24 cellular contexts compared by ENCODE assay signal in the genomic region with DNA sequence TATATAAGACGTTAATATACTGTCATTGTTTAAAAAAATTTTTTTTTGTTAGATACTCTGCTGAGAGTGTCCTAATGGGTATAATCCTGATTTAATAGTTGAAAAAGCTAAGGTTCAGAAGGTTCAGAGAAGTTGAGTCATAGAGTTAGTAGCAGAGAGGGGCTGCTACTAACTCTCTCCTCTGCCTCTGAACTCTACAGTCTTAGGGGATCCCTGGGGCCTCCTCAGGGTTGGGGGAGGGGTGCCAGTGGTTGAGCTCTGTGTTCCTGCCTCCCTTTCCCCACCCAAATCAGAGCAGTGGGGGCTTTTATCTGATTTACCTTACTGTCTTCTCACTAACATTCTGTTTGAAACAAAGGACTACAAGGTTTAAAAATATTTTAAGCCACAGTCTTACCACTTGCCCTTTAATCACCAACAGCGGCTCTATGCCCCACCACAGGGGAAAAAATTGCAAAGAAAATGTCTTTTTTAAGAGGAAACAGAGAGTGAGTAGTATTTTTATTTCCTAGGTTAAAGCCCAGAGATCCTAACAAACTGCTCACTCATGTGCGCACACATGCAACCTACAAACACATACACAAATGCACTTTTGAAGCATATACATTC.
A peak's percentile ranks its signal among the peaks of the same experiment; 100 is the strongest.
DNase-seq lines count a peak whose midpoint lies in the region; ATAC-seq, FAIRE-seq and TF ChIP-seq lines count a peak whose summit lies in the region.
"Had no signal": no experiment of that assay in that cellular context is flagged by ENCODE, and none has a peak within 500 bp of the region (broad histone marks: within the 10 kb centered on the region; RNA-seq: fewer than 3 reads in every experiment).

No MANE protein-coding gene starts in this region.

- H3K36me3 ChIP-seq in DND-41 (ENCODE audit: insufficient read depth, low read length) (no peaks in the 10 kb centered on the region), astrocyte (ENCODE audit: insufficient read depth, low read length) (no peaks in the 10 kb centered on the region)
- H3K36me3 ChIP-seq: HAP-1 had no signal

- POLR2A ChIA-PET in activated CD8-positive, alpha-beta T cell treated with anti-CD3 and anti-CD28 coated beads for 36 hours (lab: Charles Lee): no interaction called here
- POLR2A ChIA-PET in activated CD8-positive, alpha-beta T cell treated with anti-CD3 and anti-CD28 coated beads, Interleukin-2, amount 10 ng/mL, durations not matched to agents 7 days and 5 days (lab: Charles Lee): no interaction called here

- ATAC-seq in activated CD8-positive, alpha-beta T cell treated with anti-CD3 and anti-CD28 coated beads for 36 hours: peak; percentile 74
- no peak for ATAC-seq in activated CD8-positive, alpha-beta T cell treated with anti-CD3 and anti-CD28 coated beads, Interleukin-2, amount 10 ng/mL, durations not matched to agents 7 days and 5 days
- peak; percentile 64 for ATAC-seq in DND-41 (ENCODE audit: insufficient read depth, low read depth)
- ATAC-seq in stimulated activated naive CD8-positive, alpha-beta T cell treated with anti-CD3 and anti-CD28 coated beads, Interleukin-15, Interleukin-2, amounts not matched to agents 100 U/mL and 50 U/mL, for 24 hours: peak; percentile 81
- no peak for ATAC-seq in stimulated activated memory B cell treated with anti-CD40 and anti-IgM and Interleukin-4, amounts not matched to agents 10 μg/mL and 1 μg/mL and 100 μg/mL, for 72 hours
- ATAC-seq: CD8-positive, alpha-beta T cell had no signal

- CTCF ChIA-PET in activated CD8-positive, alpha-beta T cell treated with anti-CD3 and anti-CD28 coated beads for 36 hours (lab: Charles Lee): no interaction called here
- CTCF ChIA-PET in activated CD8-positive, alpha-beta T cell treated with anti-CD3 and anti-CD28 coated beads, Interleukin-2, amount 10 ng/mL, durations not matched to agents 7 days and 5 days (lab: Charles Lee): no interaction called here

- H3K4me2 ChIP-seq in DND-41 (ENCODE audit: insufficient read depth, low read length) (no peak overlapping the region), astrocyte (ENCODE audit: low read length) (no peak overlapping the region)

- no peaks in the 10 kb centered on the region for H3K79me2 ChIP-seq in DND-41 (ENCODE audit: insufficient read depth, low read length)
- H3K79me2 ChIP-seq in astrocyte (ENCODE audit: insufficient read depth, low read length): no peaks in the 10 kb centered on the region

- H3K27ac ChIP-seq in DND-41 (ENCODE audit: low read length): no peak overlapping the region
- H3K27ac ChIP-seq in astrocyte (ENCODE audit: low read depth, low read length): no peak overlapping the region
- H3K27ac ChIP-seq: 22Rv1 had no signal

- intact Hi-C loops in activated CD8-positive, alpha-beta T cell treated with anti-CD3 and anti-CD28 coated beads for 36 hours (cut with micrococcal nuclease): no loop called here

- FAIRE-seq in astrocyte (lab: Jason Lieb, UNC): peak; percentile 66
- FAIRE-seq: A204.1, GM12891, GM18507, H54 had no signal

- no peak overlapping the region for H2AFZ ChIP-seq in DND-41 (ENCODE audit: low read depth, low read length)
- no peak overlapping the region for H2AFZ ChIP-seq in astrocyte (ENCODE audit: low read depth, low read length)

- no peak for TF ChIP-seq CTCF in activated CD8-positive, alpha-beta T cell treated with anti-CD3 and anti-CD28 coated beads for 36 hours (IDR thresholded peaks at IDR 0.05)
- no peak for TF ChIP-seq CTCF in DND-41 (IDR thresholded peaks at IDR 0.05; ENCODE audit: borderline replicate concordance, extremely low read depth, low read length, poor library complexity, severe bottlenecking)
- TF ChIP-seq CTCF in astrocyte (IDR thresholded peaks at IDR 0.05; ENCODE audit: insufficient read depth, low read depth, low read length): no peak

- no peak overlapping the region for H3K27ac Mint-ChIP-seq in activated CD8-positive, alpha-beta T cell treated with anti-CD3 and anti-CD28 coated beads for 36 hours
- no peak overlapping the region for H3K27ac Mint-ChIP-seq in activated CD8-positive, alpha-beta T cell treated with anti-CD3 and anti-CD28 coated beads, Interleukin-2, amount 10 ng/mL, durations not matched to agents 7 days and 5 days
- H3K27ac Mint-ChIP-seq in astrocyte (ENCODE audit: unreplicated experiment): no peak overlapping the region
- H3K27ac Mint-ChIP-seq in stimulated activated memory B cell treated with anti-CD40 and anti-IgM and Interleukin-4, amounts not matched to agents 10 μg/mL and 1 μg/mL and 100 μg/mL, for 72 hours: no peak overlapping the region
- H3K27ac Mint-ChIP-seq: B cell; CD4-positive, CD25-positive, alpha-beta regulatory T cell; CD8-positive, alpha-beta T cell; HFFc6 had no signal

- no peaks in the 10 kb centered on the region for H3K27me3 Mint-ChIP-seq in activated CD8-positive, alpha-beta T cell treated with anti-CD3 and anti-CD28 coated beads for 36 hours
- H3K27me3 Mint-ChIP-seq in activated CD8-positive, alpha-beta T cell treated with anti-CD3 and anti-CD28 coated beads, Interleukin-2, amount 10 ng/mL, durations not matched to agents 7 days and 5 days (ENCODE audit: low read depth): no peaks in the 10 kb centered on the region
- H3K27me3 Mint-ChIP-seq in astrocyte (ENCODE audit: low read depth, unreplicated experiment): peaks cover 5% of the 10 kb centered on the region
- peaks cover 17% of the 10 kb centered on the region for H3K27me3 Mint-ChIP-seq in stimulated activated memory B cell treated with anti-CD40 and anti-IgM and Interleukin-4, amounts not matched to agents 10 μg/mL and 1 μg/mL and 100 μg/mL, for 72 hours
- H3K27me3 Mint-ChIP-seq: CD4-positive, CD25-positive, alpha-beta regulatory T cell had no signal

- H3K4me3 Mint-ChIP-seq in activated CD8-positive, alpha-beta T cell treated with anti-CD3 and anti-CD28 coated beads for 36 hours: no peak overlapping the region
- H3K4me3 Mint-ChIP-seq in activated CD8-positive, alpha-beta T cell treated with anti-CD3 and anti-CD28 coated beads, Interleukin-2, amount 10 ng/mL, durations not matched to agents 7 days and 5 days: no peak overlapping the region
- no peak overlapping the region for H3K4me3 Mint-ChIP-seq in astrocyte (ENCODE audit: unreplicated experiment)
- H3K4me3 Mint-ChIP-seq in stimulated activated memory B cell treated with anti-CD40 and anti-IgM and Interleukin-4, amounts not matched to agents 10 μg/mL and 1 μg/mL and 100 μg/mL, for 72 hours: no peak overlapping the region
- H3K4me3 Mint-ChIP-seq: B cell; CD4-positive, CD25-positive, alpha-beta regulatory T cell; CD8-positive, alpha-beta T cell; HFFc6 had no signal

- H3K4me3 ChIP-seq in DND-41 (ENCODE audit: low read depth in 1 of 2, low read length in 2 of 2) (no peak overlapping the region), astrocyte (ENCODE audit: insufficient read depth, low read depth, low read length) (no peak overlapping the region)
- H3K4me3 ChIP-seq: HAP-1 had no signal

- H3K27me3 ChIP-seq in DND-41 (ENCODE audit: insufficient read depth, low read length, poor library complexity) (no peaks in the 10 kb centered on the region), astrocyte (ENCODE audit: insufficient read depth, low read length) (no peaks in the 10 kb centered on the region)

- no peak overlapping the region for H3K9ac ChIP-seq in DND-41 (ENCODE audit: low read depth, low read length)
- H3K9ac ChIP-seq in astrocyte (ENCODE audit: low read length): no peak overlapping the region

- DNase-seq in activated CD8-positive, alpha-beta T cell treated with anti-CD3 and anti-CD28 coated beads for 36 hours: peak; percentile 33
- no peak for DNase-seq in activated CD8-positive, alpha-beta T cell treated with anti-CD3 and anti-CD28 coated beads, Interleukin-2, amount 10 ng/mL, durations not matched to agents 7 days and 5 days
- DNase-seq in DND-41 (peak; percentile 14), astrocyte (ENCODE audit: low read depth) (no peak), NCI-H748 treated with DMSO at 0.1 percent for 48 hours (lab: John Stamatoyannopoulos, UW) (no peak), NCI-H510A treated with DMSO at 0.1 percent for 48 hours (lab: John Stamatoyannopoulos, UW) (no peak)
- peak; percentile 16 for DNase-seq in stimulated activated naive CD8-positive, alpha-beta T cell treated with anti-CD3 and anti-CD28 coated beads, Interleukin-15, Interleukin-2, amounts not matched to agents 100 U/mL and 50 U/mL, for 24 hours
- DNase-seq: C1 segment of cervical spinal cord; Caco-2; CD4-positive, CD25-positive, alpha-beta regulatory T cell; CD8-positive, alpha-beta T cell; DMS 273 treated with DMSO at 0.1 percent for 48 hours; DMS79; GF-D8; GOT3; HFFc6 had no signal

- H4K20me1 ChIP-seq in DND-41 (ENCODE audit: insufficient read depth, low read length) (no peaks in the 10 kb centered on the region), astrocyte (ENCODE audit: insufficient read depth, low read length) (no peaks in the 10 kb centered on the region)

- H3K9me3 ChIP-seq in DND-41 (ENCODE audit: insufficient read depth, low read length, severe bottlenecking) (no peaks in the 10 kb centered on the region), astrocyte (ENCODE audit: insufficient read depth, low read depth, low read length) (no peaks in the 10 kb centered on the region)
- H3K9me3 ChIP-seq: Caco-2, HAP-1 had no signal

- H3K36me3 Mint-ChIP-seq in activated CD8-positive, alpha-beta T cell treated with anti-CD3 and anti-CD28 coated beads for 36 hours (ENCODE audit: low read depth): no peaks in the 10 kb centered on the region
- peaks cover 4% of the 10 kb centered on the region for H3K36me3 Mint-ChIP-seq in activated CD8-positive, alpha-beta T cell treated with anti-CD3 and anti-CD28 coated beads, Interleukin-2, amount 10 ng/mL, durations not matched to agents 7 days and 5 days (ENCODE audit: low read depth)
- no peaks in the 10 kb centered on the region for H3K36me3 Mint-ChIP-seq in astrocyte (ENCODE audit: low read depth, unreplicated experiment)
- H3K36me3 Mint-ChIP-seq in stimulated activated memory B cell treated with anti-CD40 and anti-IgM and Interleukin-4, amounts not matched to agents 10 μg/mL and 1 μg/mL and 100 μg/mL, for 72 hours: no peaks in the 10 kb centered on the region
- H3K36me3 Mint-ChIP-seq: CD4-positive, CD25-positive, alpha-beta regulatory T cell; CD8-positive, alpha-beta T cell had no signal

- peaks cover 18% of the 10 kb centered on the region for H3K4me1 Mint-ChIP-seq in activated CD8-positive, alpha-beta T cell treated with anti-CD3 and anti-CD28 coated beads for 36 hours (ENCODE audit: low read depth)
- H3K4me1 Mint-ChIP-seq in activated CD8-positive, alpha-beta T cell treated with anti-CD3 and anti-CD28 coated beads, Interleukin-2, amount 10 ng/mL, durations not matched to agents 7 days and 5 days (ENCODE audit: low read depth): peaks cover 36% of the 10 kb centered on the region
- peaks cover 4% of the 10 kb centered on the region for H3K4me1 Mint-ChIP-seq in astrocyte (ENCODE audit: low read depth, unreplicated experiment)
- peaks cover 8% of the 10 kb centered on the region for H3K4me1 Mint-ChIP-seq in stimulated activated memory B cell treated with anti-CD40 and anti-IgM and Interleukin-4, amounts not matched to agents 10 μg/mL and 1 μg/mL and 100 μg/mL, for 72 hours

- H3K4me1 ChIP-seq in DND-41 (ENCODE audit: insufficient read depth, low read length) (peaks cover 12% of the 10 kb centered on the region), astrocyte (ENCODE audit: insufficient read depth, low read length) (peaks cover 4% of the 10 kb centered on the region)

- H3K9me3 Mint-ChIP-seq in activated CD8-positive, alpha-beta T cell treated with anti-CD3 and anti-CD28 coated beads for 36 hours: peaks cover 2% of the 10 kb centered on the region
- no peaks in the 10 kb centered on the region for H3K9me3 Mint-ChIP-seq in activated CD8-positive, alpha-beta T cell treated with anti-CD3 and anti-CD28 coated beads, Interleukin-2, amount 10 ng/mL, durations not matched to agents 7 days and 5 days (ENCODE audit: insufficient read depth)
- H3K9me3 Mint-ChIP-seq in astrocyte (ENCODE audit: unreplicated experiment): no peaks in the 10 kb centered on the region
- no peaks in the 10 kb centered on the region for H3K9me3 Mint-ChIP-seq in stimulated activated memory B cell treated with anti-CD40 and anti-IgM and Interleukin-4, amounts not matched to agents 10 μg/mL and 1 μg/mL and 100 μg/mL, for 72 hours
- H3K9me3 Mint-ChIP-seq: CD8-positive, alpha-beta T cell; HFFc6 had no signal

Comparison
In these comparisons a context has a peak if more than half of its experiments do, and no peak if none do; other contexts are left out.
1. ATAC-seq: peak in activated CD8-positive, alpha-beta T cell treated with anti-CD3 and anti-CD28 coated beads for 36 hours (single experiment), DND-41 (single experiment) and stimulated activated naive CD8-positive, alpha-beta T cell treated with anti-CD3 and anti-CD28 coated beads, Interleukin-15, Interleukin-2, amounts not matched to agents 100 U/mL and 50 U/mL, for 24 hours (single experiment); none in activated CD8-positive, alpha-beta T cell treated with anti-CD3 and anti-CD28 coated beads, Interleukin-2, amount 10 ng/mL, durations not matched to agents 7 days and 5 days (single experiment) and stimulated activated memory B cell treated with anti-CD40 and anti-IgM and Interleukin-4, amounts not matched to agents 10 μg/mL and 1 μg/mL and 100 μg/mL, for 72 hours (single experiment).
2. DNase-seq: peak in activated CD8-positive, alpha-beta T cell treated with anti-CD3 and anti-CD28 coated beads for 36 hours (single experiment), DND-41 (single experiment) and stimulated activated naive CD8-positive, alpha-beta T cell treated with anti-CD3 and anti-CD28 coated beads, Interleukin-15, Interleukin-2, amounts not matched to agents 100 U/mL and 50 U/mL, for 24 hours (single experiment); none in activated CD8-positive, alpha-beta T cell treated with anti-CD3 and anti-CD28 coated beads, Interleukin-2, amount 10 ng/mL, durations not matched to agents 7 days and 5 days (single experiment), astrocyte (single experiment), NCI-H748 treated with DMSO at 0.1 percent for 48 hours (single experiment) and NCI-H510A treated with DMSO at 0.1 percent for 48 hours (single experiment).